In genomic region chr13:53138369-53139036, GRCh38 we compare ENCODE assay signal across 13 cellular contexts.
DNase-seq lines count a peak whose midpoint lies in the region; ATAC-seq and TF ChIP-seq lines count a peak whose summit lies in the region.
"Had no signal": no experiment of that assay in that cellular context is flagged by ENCODE, and none has a peak within 500 bp of the region (broad histone marks: within the 10 kb centered on the region; RNA-seq: fewer than 3 reads in every experiment).

No MANE protein-coding gene starts in this region.

- H3K4me1 ChIP-seq in adipocyte (ENCODE audit: control insufficient read depth, insufficient read depth, low read length) (peaks cover 23% of the 10 kb centered on the region), right cardiac atrium (ENCODE audit: control insufficient read depth, insufficient read depth, low read length) (no peaks in the 10 kb centered on the region), smooth muscle cell (ENCODE audit: low read depth) (no peaks in the 10 kb centered on the region)

- H3K36me3 ChIP-seq in adipocyte (ENCODE audit: control insufficient read depth, insufficient read depth, low read length, severe bottlenecking) (no peaks in the 10 kb centered on the region), smooth muscle cell (ENCODE audit: low read depth) (no peaks in the 10 kb centered on the region)

- no peaks in the 10 kb centered on the region for H4K20me1 ChIP-seq in smooth muscle cell (ENCODE audit: low read depth)

- 60% methylated on average over 14 of the region's 14 CpGs for WGBS in right cardiac atrium
- 79% methylated on average over 14 of the region's 14 CpGs for WGBS in smooth muscle cell (ENCODE audit: low lambda C conversion rate)

- intact Hi-C loops in right cardiac atrium (cut with DNase I) (no loop called here), head of caudate nucleus (cut with DNase I) (no loop called here)

- H3K9me3 ChIP-seq in adipocyte (ENCODE audit: control insufficient read depth, low read length), result no peaks in the 10 kb centered on the region
- H3K9me3 ChIP-seq in right cardiac atrium (ENCODE audit: control insufficient read depth, low read length), result no peaks in the 10 kb centered on the region
- no peaks in the 10 kb centered on the region for H3K9me3 ChIP-seq in smooth muscle cell (replicated peaks; ENCODE audit: low read depth)

- H2AFZ ChIP-seq in smooth muscle cell (ENCODE audit: low read depth), result peak overlapping the region; percentile 31

- no peaks in the 10 kb centered on the region for H3K79me2 ChIP-seq in smooth muscle cell (ENCODE audit: low read depth)

- H3K9ac ChIP-seq in adipocyte (ENCODE audit: low read length), result peak overlapping the region; percentile 56
- peak overlapping the region; percentile 31 for H3K9ac ChIP-seq in smooth muscle cell (ENCODE audit: low read depth)

- DNase-seq in EH (ENCODE audit: low read depth), result peak; percentile 66
- peak; percentile 53 for DNase-seq in adipocyte (ENCODE audit: low read depth)
- peak; percentile 39 to 76 (median 58) for DNase-seq in right cardiac atrium
- no peak for DNase-seq in smooth muscle cell (lab: John Stamatoyannopoulos, UW; ENCODE audit: unreplicated experiment)
- no peak for DNase-seq in SIG-M5 (lab: John Stamatoyannopoulos, UW)
- DNase-seq in NCI-H1105 (lab: John Stamatoyannopoulos, UW), result no peak
- no peak for DNase-seq in head of caudate nucleus
- DNase-seq in NCI-H345 (lab: John Stamatoyannopoulos, UW), result no peak
- DNase-seq: activated CD4-positive, alpha-beta T cell treated with anti-CD3 and anti-CD28 coated beads, Interleukin-2, amount 50 U/mL, for 4 hours; activated effector memory CD4-positive, alpha-beta T cell treated with Interleukin-2 at 50 U/mL for 16 hours; CD4-positive, alpha-beta T cell; NCI-H510A; stimulated activated CD4-positive, alpha-beta T cell treated with anti-CD3 and anti-CD28 coated beads, Interleukin-2, amount 100 ng/mL, for 24 hours had no signal

- no peak overlapping the region for H3K4me2 ChIP-seq in smooth muscle cell

- ATAC-seq in right cardiac atrium, result peak; percentile 80 to 87

- H3K4me3 ChIP-seq in adipocyte (ENCODE audit: low read length) (peak overlapping the region; percentile 78), right cardiac atrium (ENCODE audit: low read length) (no peak overlapping the region), smooth muscle cell (no peak overlapping the region)

- H3K27ac ChIP-seq in right cardiac atrium (ENCODE audit: low read length) (no peak overlapping the region), smooth muscle cell (ENCODE audit: low read depth) (peak overlapping the region; percentile 77)

- H3F3A ChIP-seq in smooth muscle cell (ENCODE audit: low read depth), result no peaks in the 10 kb centered on the region

- TF ChIP-seq CTCF in smooth muscle cell (IDR thresholded peaks at IDR 0.05; ENCODE audit: borderline replicate concordance, insufficient read depth, poor library complexity, severe bottlenecking), result no peak

- H3K27me3 ChIP-seq in adipocyte (replicated peaks; ENCODE audit: control insufficient read depth, insufficient read depth, low read length) (no peaks in the 10 kb centered on the region), right cardiac atrium (ENCODE audit: control insufficient read depth, insufficient read depth) (peaks cover under 1% of the 10 kb centered on the region), smooth muscle cell (ENCODE audit: low read depth) (no peaks in the 10 kb centered on the region)

Comparison
In these comparisons a context has a peak if more than half of its experiments do, and no peak if none do; other contexts are left out.
1. DNase-seq: peak in EH (single experiment), adipocyte (single experiment) and right cardiac atrium (3 of 3); none in smooth muscle cell (single experiment), SIG-M5 (single experiment), NCI-H1105 (single experiment), head of caudate nucleus (0 of 42) and NCI-H345 (single experiment).